Comparison of ENCODE assay signal across 1 cellular context in the genomic region with DNA sequence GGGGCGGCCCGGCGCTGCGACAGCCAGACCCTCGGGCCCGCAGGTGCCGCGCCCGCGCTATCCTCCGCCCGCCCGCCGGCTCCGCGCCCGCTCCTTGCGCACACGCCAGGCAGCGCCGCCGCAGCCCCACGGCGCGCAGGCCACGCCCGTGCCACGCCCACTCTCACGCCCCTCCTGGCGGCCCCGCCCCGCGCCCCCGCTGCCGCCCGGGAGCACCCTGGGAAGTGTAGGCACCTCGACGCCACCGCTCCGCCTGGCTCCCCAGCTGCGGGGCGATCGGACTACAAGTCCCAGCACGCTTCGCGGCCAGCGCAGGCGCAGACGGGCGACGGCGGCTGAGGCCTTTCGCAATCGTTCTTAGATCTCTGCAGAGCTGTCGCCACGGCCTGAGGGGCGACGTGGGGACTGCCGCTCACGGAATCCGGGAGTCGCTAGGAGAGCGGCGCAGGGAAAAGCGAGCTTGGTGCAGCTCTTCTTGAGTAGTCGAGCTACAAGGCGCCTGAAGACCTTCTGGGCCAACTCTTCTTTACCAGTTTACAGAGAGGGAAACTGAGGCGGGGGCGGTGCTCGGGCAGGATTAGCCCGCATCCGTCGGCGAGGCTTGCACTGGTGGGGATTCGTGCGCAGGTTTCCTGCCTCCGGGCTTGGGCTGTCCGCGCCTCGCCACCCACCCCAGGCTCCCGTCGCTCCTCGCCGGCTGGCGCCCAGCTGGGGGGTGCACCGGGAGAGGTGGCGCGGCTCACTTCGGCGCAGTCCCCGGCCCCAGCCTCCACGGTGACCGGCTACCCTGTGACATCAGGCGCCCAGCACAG.
TF ChIP-seq lines count a peak whose summit lies in the region.

A gene (minus strand): TSS at position 104 of the 812 bp plus-strand sequence. CDS start 124 bp downstream, outside the sequence.

TF ChIP-seq in K562, 482 proteins besides CTCF, POLR2A, EP300 and RAD21 (continued from another document and continues in another):
- TF ChIP-seq MYBL2 (IDR thresholded peaks at IDR 0.05; ENCODE audit: low read depth) (no peak), MYBL2 (CRISPR knock-in tag; IDR thresholded peaks at IDR 0.05; ENCODE audit: borderline replicate concordance) (no peak), TEAD4 (IDR thresholded peaks at IDR 0.05; ENCODE audit: low read length) (no peak), TEAD4 (CRISPR knock-in tag; IDR thresholded peaks at IDR 0.05; ENCODE audit: borderline replicate concordance) (no peak), IRF2 (CRISPR knock-in tag; IDR thresholded peaks at IDR 0.05) (no peak), BDP1 (IDR thresholded peaks at IDR 0.05; ENCODE audit: insufficient read depth, insufficient read length) (no peak), PHB (CRISPR knock-in tag; IDR thresholded peaks at IDR 0.05) (no peak), BRD4 (IDR thresholded peaks at IDR 0.05) (no peak), RFX1 (IDR thresholded peaks at IDR 0.05) (no peak), KDM5B (IDR thresholded peaks at IDR 0.05; ENCODE audit: insufficient replicate concordance, low read depth, low read length) (peak; percentile 62), NR3C1 (CRISPR knock-in tag; IDR thresholded peaks at IDR 0.05) (no peak), TEAD2 (tag; IDR thresholded peaks at IDR 0.05) (no peak), ZC3H8 (IDR thresholded peaks at IDR 0.05) (no peak), ZNF224 (CRISPR knock-in tag; IDR thresholded peaks at IDR 0.05) (no peak), RBM22 (IDR thresholded peaks at IDR 0.05; ENCODE audit: low read depth, low read length, poor library complexity, severe bottlenecking) (no peak), NRF1 (conservative IDR thresholded peaks at IDR 0.05 in 1 of 2, IDR thresholded peaks at IDR 0.05 in 1 of 2) (peak; percentile 95 to 96), CBX8 (IDR thresholded peaks at IDR 0.05; ENCODE audit: borderline replicate concordance, extremely low read depth, low read depth, low read length, poor library complexity, severe bottlenecking) (no peak), ZNF143 (CRISPR knock-in tag; IDR thresholded peaks at IDR 0.05) (peak; percentile 93), XRCC5 (IDR thresholded peaks at IDR 0.05; ENCODE audit: low read depth, low read length) (no peak), ZFP36 (IDR thresholded peaks at IDR 0.05; ENCODE audit: low read depth, low read length, partially characterized antibody) (no peak), MCM3 (IDR thresholded peaks at IDR 0.05) (no peak), FOXA1 (IDR thresholded peaks at IDR 0.05; ENCODE audit: borderline replicate concordance) (no peak), ZNF75A (CRISPR knock-in tag; IDR thresholded peaks at IDR 0.05) (no peak), XRCC3 (IDR thresholded peaks at IDR 0.05) (no peak), FOS (IDR thresholded peaks at IDR 0.05; ENCODE audit: extremely low read depth, insufficient read length) (no peak), ZNF175 (CRISPR knock-in tag; IDR thresholded peaks at IDR 0.05; ENCODE audit: low read depth) (0 out of 2 replicates have a peak, but pooled peaks have one; percentile 35), MEIS2 (IDR thresholded peaks at IDR 0.05; ENCODE audit: partially characterized antibody) (peak; percentile 78)
- TF ChIP-seq, protein P1, sequence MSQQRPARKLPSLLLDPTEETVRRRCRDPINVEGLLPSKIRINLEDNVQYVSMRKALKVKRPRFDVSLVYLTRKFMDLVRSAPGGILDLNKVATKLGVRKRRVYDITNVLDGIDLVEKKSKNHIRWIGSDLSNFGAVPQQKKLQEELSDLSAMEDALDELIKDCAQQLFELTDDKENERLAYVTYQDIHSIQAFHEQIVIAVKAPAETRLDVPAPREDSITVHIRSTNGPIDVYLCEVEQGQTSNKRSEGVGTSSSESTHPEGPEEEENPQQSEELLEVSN (IDR thresholded peaks at IDR 0.05; ENCODE audit: borderline replicate concordance in 1 of 2, extremely low read depth in 1 of 2, insufficient read depth in 1 of 2, insufficient read length in 1 of 2, low read depth in 1 of 2, low read length in 1 of 2, poor library complexity in 1 of 2, severe bottlenecking in 1 of 2): peak in 1 of 2 experiments; percentile 56
- TF ChIP-seq, protein P2, sequence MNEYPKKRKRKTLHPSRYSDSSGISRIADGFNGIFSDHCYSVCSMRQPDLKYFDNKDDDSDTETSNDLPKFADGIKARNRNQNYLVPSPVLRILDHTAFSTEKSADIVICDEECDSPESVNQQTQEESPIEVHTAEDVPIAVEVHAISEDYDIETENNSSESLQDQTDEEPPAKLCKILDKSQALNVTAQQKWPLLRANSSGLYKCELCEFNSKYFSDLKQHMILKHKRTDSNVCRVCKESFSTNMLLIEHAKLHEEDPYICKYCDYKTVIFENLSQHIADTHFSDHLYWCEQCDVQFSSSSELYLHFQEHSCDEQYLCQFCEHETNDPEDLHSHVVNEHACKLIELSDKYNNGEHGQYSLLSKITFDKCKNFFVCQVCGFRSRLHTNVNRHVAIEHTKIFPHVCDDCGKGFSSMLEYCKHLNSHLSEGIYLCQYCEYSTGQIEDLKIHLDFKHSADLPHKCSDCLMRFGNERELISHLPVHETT (CRISPR knock-in tag; conservative IDR thresholded peaks at IDR 0.05 in 1 of 2, IDR thresholded peaks at IDR 0.05 in 1 of 2): no peak
- TF ChIP-seq, protein P3, sequence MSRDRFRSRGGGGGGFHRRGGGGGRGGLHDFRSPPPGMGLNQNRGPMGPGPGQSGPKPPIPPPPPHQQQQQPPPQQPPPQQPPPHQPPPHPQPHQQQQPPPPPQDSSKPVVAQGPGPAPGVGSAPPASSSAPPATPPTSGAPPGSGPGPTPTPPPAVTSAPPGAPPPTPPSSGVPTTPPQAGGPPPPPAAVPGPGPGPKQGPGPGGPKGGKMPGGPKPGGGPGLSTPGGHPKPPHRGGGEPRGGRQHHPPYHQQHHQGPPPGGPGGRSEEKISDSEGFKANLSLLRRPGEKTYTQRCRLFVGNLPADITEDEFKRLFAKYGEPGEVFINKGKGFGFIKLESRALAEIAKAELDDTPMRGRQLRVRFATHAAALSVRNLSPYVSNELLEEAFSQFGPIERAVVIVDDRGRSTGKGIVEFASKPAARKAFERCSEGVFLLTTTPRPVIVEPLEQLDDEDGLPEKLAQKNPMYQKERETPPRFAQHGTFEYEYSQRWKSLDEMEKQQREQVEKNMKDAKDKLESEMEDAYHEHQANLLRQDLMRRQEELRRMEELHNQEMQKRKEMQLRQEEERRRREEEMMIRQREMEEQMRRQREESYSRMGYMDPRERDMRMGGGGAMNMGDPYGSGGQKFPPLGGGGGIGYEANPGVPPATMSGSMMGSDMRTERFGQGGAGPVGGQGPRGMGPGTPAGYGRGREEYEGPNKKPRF (IDR thresholded peaks at IDR 0.05; ENCODE audit: low read depth, low read length): no peak
- TF ChIP-seq, protein P4, sequence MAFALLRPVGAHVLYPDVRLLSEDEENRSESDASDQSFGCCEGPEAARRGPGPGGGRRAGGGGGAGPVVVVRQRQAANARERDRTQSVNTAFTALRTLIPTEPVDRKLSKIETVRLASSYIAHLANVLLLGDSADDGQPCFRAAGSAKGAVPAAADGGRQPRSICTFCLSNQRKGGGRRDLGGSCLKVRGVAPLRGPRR (CRISPR knock-in tag; IDR thresholded peaks at IDR 0.05): no peak
- TF ChIP-seq, protein P5, sequence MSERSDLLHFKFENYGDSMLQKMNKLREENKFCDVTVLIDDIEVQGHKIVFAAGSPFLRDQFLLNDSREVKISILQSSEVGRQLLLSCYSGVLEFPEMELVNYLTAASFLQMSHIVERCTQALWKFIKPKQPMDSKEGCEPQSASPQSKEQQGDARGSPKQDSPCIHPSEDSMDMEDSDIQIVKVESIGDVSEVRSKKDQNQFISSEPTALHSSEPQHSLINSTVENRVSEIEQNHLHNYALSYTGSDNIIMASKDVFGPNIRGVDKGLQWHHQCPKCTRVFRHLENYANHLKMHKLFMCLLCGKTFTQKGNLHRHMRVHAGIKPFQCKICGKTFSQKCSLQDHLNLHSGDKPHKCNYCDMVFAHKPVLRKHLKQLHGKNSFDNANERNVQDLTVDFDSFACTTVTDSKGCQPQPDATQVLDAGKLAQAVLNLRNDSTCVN (CRISPR knock-in tag; IDR thresholded peaks at IDR 0.05): no peak
- TF ChIP-seq, protein P6, sequence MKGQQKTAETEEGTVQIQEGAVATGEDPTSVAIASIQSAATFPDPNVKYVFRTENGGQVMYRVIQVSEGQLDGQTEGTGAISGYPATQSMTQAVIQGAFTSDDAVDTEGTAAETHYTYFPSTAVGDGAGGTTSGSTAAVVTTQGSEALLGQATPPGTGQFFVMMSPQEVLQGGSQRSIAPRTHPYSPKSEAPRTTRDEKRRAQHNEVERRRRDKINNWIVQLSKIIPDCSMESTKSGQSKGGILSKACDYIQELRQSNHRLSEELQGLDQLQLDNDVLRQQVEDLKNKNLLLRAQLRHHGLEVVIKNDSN (CRISPR knock-in tag; IDR thresholded peaks at IDR 0.05): no peak
- TF ChIP-seq, protein P7, sequence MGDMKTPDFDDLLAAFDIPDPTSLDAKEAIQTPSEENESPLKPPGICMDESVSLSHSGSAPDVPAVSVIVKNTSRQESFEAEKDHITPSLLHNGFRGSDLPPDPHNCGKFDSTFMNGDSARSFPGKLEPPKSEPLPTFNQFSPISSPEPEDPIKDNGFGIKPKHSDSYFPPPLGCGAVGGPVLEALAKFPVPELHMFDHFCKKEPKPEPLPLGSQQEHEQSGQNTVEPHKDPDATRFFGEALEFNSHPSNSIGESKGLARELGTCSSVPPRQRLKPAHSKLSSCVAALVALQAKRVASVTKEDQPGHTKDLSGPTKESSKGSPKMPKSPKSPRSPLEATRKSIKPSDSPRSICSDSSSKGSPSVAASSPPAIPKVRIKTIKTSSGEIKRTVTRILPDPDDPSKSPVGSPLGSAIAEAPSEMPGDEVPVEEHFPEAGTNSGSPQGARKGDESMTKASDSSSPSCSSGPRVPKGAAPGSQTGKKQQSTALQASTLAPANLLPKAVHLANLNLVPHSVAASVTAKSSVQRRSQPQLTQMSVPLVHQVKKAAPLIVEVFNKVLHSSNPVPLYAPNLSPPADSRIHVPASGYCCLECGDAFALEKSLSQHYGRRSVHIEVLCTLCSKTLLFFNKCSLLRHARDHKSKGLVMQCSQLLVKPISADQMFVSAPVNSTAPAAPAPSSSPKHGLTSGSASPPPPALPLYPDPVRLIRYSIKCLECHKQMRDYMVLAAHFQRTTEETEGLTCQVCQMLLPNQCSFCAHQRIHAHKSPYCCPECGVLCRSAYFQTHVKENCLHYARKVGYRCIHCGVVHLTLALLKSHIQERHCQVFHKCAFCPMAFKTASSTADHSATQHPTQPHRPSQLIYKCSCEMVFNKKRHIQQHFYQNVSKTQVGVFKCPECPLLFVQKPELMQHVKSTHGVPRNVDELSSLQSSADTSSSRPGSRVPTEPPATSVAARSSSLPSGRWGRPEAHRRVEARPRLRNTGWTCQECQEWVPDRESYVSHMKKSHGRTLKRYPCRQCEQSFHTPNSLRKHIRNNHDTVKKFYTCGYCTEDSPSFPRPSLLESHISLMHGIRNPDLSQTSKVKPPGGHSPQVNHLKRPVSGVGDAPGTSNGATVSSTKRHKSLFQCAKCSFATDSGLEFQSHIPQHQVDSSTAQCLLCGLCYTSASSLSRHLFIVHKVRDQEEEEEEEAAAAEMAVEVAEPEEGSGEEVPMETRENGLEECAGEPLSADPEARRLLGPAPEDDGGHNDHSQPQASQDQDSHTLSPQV (IDR thresholded peaks at IDR 0.05): no peak
- TF ChIP-seq, protein P8, sequence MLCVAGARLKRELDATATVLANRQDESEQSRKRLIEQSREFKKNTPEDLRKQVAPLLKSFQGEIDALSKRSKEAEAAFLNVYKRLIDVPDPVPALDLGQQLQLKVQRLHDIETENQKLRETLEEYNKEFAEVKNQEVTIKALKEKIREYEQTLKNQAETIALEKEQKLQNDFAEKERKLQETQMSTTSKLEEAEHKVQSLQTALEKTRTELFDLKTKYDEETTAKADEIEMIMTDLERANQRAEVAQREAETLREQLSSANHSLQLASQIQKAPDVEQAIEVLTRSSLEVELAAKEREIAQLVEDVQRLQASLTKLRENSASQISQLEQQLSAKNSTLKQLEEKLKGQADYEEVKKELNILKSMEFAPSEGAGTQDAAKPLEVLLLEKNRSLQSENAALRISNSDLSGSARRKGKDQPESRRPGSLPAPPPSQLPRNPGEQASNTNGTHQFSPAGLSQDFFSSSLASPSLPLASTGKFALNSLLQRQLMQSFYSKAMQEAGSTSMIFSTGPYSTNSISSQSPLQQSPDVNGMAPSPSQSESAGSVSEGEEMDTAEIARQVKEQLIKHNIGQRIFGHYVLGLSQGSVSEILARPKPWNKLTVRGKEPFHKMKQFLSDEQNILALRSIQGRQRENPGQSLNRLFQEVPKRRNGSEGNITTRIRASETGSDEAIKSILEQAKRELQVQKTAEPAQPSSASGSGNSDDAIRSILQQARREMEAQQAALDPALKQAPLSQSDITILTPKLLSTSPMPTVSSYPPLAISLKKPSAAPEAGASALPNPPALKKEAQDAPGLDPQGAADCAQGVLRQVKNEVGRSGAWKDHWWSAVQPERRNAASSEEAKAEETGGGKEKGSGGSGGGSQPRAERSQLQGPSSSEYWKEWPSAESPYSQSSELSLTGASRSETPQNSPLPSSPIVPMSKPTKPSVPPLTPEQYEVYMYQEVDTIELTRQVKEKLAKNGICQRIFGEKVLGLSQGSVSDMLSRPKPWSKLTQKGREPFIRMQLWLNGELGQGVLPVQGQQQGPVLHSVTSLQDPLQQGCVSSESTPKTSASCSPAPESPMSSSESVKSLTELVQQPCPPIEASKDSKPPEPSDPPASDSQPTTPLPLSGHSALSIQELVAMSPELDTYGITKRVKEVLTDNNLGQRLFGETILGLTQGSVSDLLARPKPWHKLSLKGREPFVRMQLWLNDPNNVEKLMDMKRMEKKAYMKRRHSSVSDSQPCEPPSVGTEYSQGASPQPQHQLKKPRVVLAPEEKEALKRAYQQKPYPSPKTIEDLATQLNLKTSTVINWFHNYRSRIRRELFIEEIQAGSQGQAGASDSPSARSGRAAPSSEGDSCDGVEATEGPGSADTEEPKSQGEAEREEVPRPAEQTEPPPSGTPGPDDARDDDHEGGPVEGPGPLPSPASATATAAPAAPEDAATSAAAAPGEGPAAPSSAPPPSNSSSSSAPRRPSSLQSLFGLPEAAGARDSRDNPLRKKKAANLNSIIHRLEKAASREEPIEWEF (CRISPR knock-in tag; IDR thresholded peaks at IDR 0.05): no peak
- TF ChIP-seq, protein P9, sequence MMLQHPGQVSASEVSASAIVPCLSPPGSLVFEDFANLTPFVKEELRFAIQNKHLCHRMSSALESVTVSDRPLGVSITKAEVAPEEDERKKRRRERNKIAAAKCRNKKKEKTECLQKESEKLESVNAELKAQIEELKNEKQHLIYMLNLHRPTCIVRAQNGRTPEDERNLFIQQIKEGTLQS (IDR thresholded peaks at IDR 0.05): peak; percentile 56
- TF ChIP-seq, protein P9 (CRISPR knock-in tag; conservative IDR thresholded peaks at IDR 0.05): no peak
- TF ChIP-seq, protein P10, sequence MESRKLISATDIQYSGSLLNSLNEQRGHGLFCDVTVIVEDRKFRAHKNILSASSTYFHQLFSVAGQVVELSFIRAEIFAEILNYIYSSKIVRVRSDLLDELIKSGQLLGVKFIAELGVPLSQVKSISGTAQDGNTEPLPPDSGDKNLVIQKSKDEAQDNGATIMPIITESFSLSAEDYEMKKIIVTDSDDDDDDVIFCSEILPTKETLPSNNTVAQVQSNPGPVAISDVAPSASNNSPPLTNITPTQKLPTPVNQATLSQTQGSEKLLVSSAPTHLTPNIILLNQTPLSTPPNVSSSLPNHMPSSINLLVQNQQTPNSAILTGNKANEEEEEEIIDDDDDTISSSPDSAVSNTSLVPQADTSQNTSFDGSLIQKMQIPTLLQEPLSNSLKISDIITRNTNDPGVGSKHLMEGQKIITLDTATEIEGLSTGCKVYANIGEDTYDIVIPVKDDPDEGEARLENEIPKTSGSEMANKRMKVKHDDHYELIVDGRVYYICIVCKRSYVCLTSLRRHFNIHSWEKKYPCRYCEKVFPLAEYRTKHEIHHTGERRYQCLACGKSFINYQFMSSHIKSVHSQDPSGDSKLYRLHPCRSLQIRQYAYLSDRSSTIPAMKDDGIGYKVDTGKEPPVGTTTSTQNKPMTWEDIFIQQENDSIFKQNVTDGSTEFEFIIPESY (CRISPR knock-in tag; IDR thresholded peaks at IDR 0.05): no peak
